17 cellular contexts compared by ENCODE assay signal in the genomic region with DNA sequence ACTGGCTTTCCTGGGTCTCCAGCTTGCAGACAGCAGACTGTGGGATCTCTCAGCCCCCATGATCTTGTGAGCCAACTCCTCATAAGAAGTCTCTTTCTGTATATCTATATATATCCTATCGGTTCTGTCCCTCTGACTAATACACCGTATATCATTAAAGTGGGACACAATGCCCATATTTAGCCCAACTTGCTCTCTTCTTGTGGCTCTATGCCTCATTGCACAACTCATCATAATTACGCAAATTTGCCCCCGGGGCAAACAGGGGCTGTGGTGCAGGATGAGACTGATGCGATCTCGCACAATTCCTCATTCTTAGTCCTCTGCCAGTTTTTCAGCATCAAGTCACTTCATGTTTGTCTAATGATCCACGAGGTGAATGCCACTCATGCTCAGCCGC.
A peak's percentile ranks its signal among the peaks of the same experiment; 100 is the strongest.
DNase-seq lines count a peak whose midpoint lies in the region; FAIRE-seq and TF ChIP-seq lines count a peak whose summit lies in the region.
"Had no signal": no experiment of that assay in that cellular context is flagged by ENCODE, and none has a peak within 500 bp of the region (broad histone marks: within the 10 kb centered on the region; RNA-seq: fewer than 3 reads in every experiment).

No MANE protein-coding gene starts in this region.

- peak overlapping the region in 3 of 4 donors; percentile 18 to 65 (median 52) for H3K4me3 Mint-ChIP-seq in IgD-negative memory B cell
- no peak overlapping the region for H3K4me3 Mint-ChIP-seq in progenitor cell of endocrine pancreas (ENCODE audit: low read depth)
- H3K4me3 Mint-ChIP-seq in T-helper 2 cell treated with Interferon-gamma antibody and Interleukin-4, amounts not matched to agents 5 μg/mL and 100 μg/mL, for 36 hours, result no peak overlapping the region
- H3K4me3 Mint-ChIP-seq: activated CD4-positive, alpha-beta T cell treated with anti-CD3 and anti-CD28 coated beads, Interleukin-2, amount 10 ng/mL, durations not matched to agents 24 days and 14 days had no signal

- H3K9me3 Mint-ChIP-seq in IgD-negative memory B cell (no peaks in the 10 kb centered on the region), progenitor cell of endocrine pancreas (ENCODE audit: low read depth) (peaks cover 7% of the 10 kb centered on the region)
- H3K9me3 Mint-ChIP-seq in T-helper 2 cell treated with Interferon-gamma antibody and Interleukin-4, amounts not matched to agents 5 μg/mL and 100 μg/mL, for 36 hours, result no peaks in the 10 kb centered on the region
- H3K9me3 Mint-ChIP-seq: activated CD4-positive, alpha-beta T cell treated with anti-CD3 and anti-CD28 coated beads, Interleukin-2, amount 10 ng/mL, durations not matched to agents 24 days and 14 days had no signal

- TF ChIP-seq CTCF in progenitor cell of endocrine pancreas (IDR thresholded peaks at IDR 0.05; ENCODE audit: unreplicated experiment) (no peak), D721Med (IDR thresholded peaks at IDR 0.05; ENCODE audit: insufficient read depth, missing control alignments) (no peak)

- no peak for FAIRE-seq in D721Med (lab: Jason Lieb, UNC)

- H3K27ac Mint-ChIP-seq in IgD-negative memory B cell (no peak overlapping the region), progenitor cell of endocrine pancreas (peak overlapping the region; percentile 6)
- H3K27ac Mint-ChIP-seq in T-helper 2 cell treated with Interferon-gamma antibody and Interleukin-4, amounts not matched to agents 5 μg/mL and 100 μg/mL, for 36 hours, result no peak overlapping the region
- H3K27ac Mint-ChIP-seq: activated CD4-positive, alpha-beta T cell treated with anti-CD3 and anti-CD28 coated beads, Interleukin-2, amount 10 ng/mL, durations not matched to agents 24 days and 14 days had no signal

- peaks cover 3 to 6% (median 6%) of the 10 kb centered on the region in 3 donors for H3K4me1 Mint-ChIP-seq in IgD-negative memory B cell
- H3K4me1 Mint-ChIP-seq in progenitor cell of endocrine pancreas (ENCODE audit: low read depth), result peaks cover 27% of the 10 kb centered on the region
- H3K4me1 Mint-ChIP-seq in T-helper 2 cell treated with Interferon-gamma antibody and Interleukin-4, amounts not matched to agents 5 μg/mL and 100 μg/mL, for 36 hours (ENCODE audit: low read depth), result no peaks in the 10 kb centered on the region
- H3K4me1 Mint-ChIP-seq: activated CD4-positive, alpha-beta T cell treated with anti-CD3 and anti-CD28 coated beads, Interleukin-2, amount 10 ng/mL, durations not matched to agents 24 days and 14 days had no signal

- DNase-seq in amniotic stem cell (lab: John Stamatoyannopoulos, UW) (peak; percentile 59), progenitor cell of endocrine pancreas (ENCODE audit: low spot score, unreplicated experiment) (no peak), D721Med (ENCODE audit: insufficient read length, low spot score) (no peak), SHP77 (lab: John Stamatoyannopoulos, UW) (no peak)
- DNase-seq in activated CD4-positive, alpha-beta T cell treated with anti-CD3 and anti-CD28 coated beads for 1 hour, result no peak
- DNase-seq in T-helper 2 cell treated with Interferon-gamma antibody and Interleukin-4, amounts not matched to agents 5 μg/mL and 100 μg/mL, for 36 hours (ENCODE audit: low spot score), result no peak
- DNase-seq: activated CD4-positive, alpha-beta T cell treated with anti-CD3 and anti-CD28 coated beads, Interleukin-2, amount 10 ng/mL, durations not matched to agents 24 days and 14 days; activated naive CD4-positive, alpha-beta T cell; cortex of kidney; DMS53; HCEC 1CT; heart left ventricle; mesendoderm; NCI-H1436 treated with DMSO at 0.1 percent for 48 hours; RPMI8226 had no signal

- peaks cover 13% of the 10 kb centered on the region for H3K27me3 Mint-ChIP-seq in IgD-negative memory B cell
- peaks cover 17% of the 10 kb centered on the region for H3K27me3 Mint-ChIP-seq in progenitor cell of endocrine pancreas
- H3K27me3 Mint-ChIP-seq in T-helper 2 cell treated with Interferon-gamma antibody and Interleukin-4, amounts not matched to agents 5 μg/mL and 100 μg/mL, for 36 hours (ENCODE audit: low read depth), result peaks cover 13% of the 10 kb centered on the region

- peaks cover 2% of the 10 kb centered on the region for H3K36me3 Mint-ChIP-seq in IgD-negative memory B cell
- peaks cover 7% of the 10 kb centered on the region for H3K36me3 Mint-ChIP-seq in progenitor cell of endocrine pancreas (ENCODE audit: insufficient read depth)
- no peaks in the 10 kb centered on the region for H3K36me3 Mint-ChIP-seq in T-helper 2 cell treated with Interferon-gamma antibody and Interleukin-4, amounts not matched to agents 5 μg/mL and 100 μg/mL, for 36 hours (ENCODE audit: low read depth)

- TF ChIP-seq POLR2A in GM18951 (IDR thresholded peaks at IDR 0.05; ENCODE audit: extremely low read depth, insufficient read depth, insufficient read length), result peak; percentile 32

- in situ Hi-C loops in GM18951 (cut with MboI; ENCODE audit: low sequenced_read_pairs, unreplicated experiment), result loop anchor here (10.0 kb wide), 1 partner anchor 65 kb away; no protein-coding TSS in a partner anchor

Comparison
In these comparisons a context has a peak if more than half of its experiments do, and no peak if none do; other contexts are left out.
1. H3K4me3 Mint-ChIP-seq: peak in IgD-negative memory B cell (3 of 4); none in progenitor cell of endocrine pancreas (single experiment) and T-helper 2 cell treated with Interferon-gamma antibody and Interleukin-4, amounts not matched to agents 5 μg/mL and 100 μg/mL, for 36 hours (single experiment).